In the genomic region with DNA sequence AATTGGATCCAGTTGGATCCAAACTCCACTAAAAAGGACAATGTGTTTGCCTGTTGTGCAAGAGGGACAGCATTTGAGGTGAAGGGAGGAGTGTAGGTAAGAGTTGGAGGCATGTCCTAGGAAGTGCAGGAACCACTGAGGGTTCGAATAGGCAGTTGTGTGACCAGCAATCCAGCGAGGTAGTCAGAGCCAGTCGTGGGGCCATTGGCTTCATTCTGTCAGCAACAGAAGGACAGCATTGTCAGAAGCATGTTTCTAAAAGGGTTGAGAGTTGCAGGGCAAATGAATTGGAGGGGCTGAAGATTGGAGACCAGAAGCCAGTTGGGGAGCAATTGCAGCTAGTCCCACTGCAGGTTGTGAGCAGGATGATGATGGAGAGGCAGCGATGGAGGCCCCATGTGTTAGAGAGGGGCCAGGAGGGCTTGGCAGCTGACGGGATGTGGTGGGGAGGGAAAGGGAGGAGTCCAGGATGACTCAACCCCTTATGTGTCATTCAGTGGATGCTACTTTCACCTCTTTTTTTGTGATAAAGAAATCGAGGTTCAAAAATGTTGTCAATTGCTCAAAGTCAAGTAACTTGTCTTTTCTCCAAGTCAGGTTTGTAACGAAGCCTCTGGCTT, we compare ENCODE assay signal across 19 cellular contexts.
A peak's percentile ranks its signal among the peaks of the same experiment; 100 is the strongest.
DNase-seq lines count a peak whose midpoint lies in the region; ATAC-seq, FAIRE-seq and TF ChIP-seq lines count a peak whose summit lies in the region.
"Had no signal": no experiment of that assay in that cellular context is flagged by ENCODE, and none has a peak within 500 bp of the region (broad histone marks: within the 10 kb centered on the region; RNA-seq: fewer than 3 reads in every experiment).

No MANE protein-coding gene starts in this region.

- H3K9ac ChIP-seq in DND-41 (ENCODE audit: low read depth, low read length) (no peak overlapping the region), H1 (replicated peaks in 1 of 4; ENCODE audit: extremely low read depth in 1 of 4, low read depth in 3 of 4, low read length in 3 of 4) (no peak overlapping the region)

- H3K9me3 Mint-ChIP-seq in CD8-positive, alpha-beta T cell, result no peaks in the 10 kb centered on the region
- H3K9me3 Mint-ChIP-seq: activated naive CD4-positive, alpha-beta T cell treated with anti-CD3 and anti-CD28 coated beads, Interleukin-2, amount 50 U/mL, for 72 hours had no signal

- DNase-seq in DND-41 (peak; percentile 12), EL (peak; percentile 15), NB4 (ENCODE audit: low read depth) (peak; percentile 23), H1 (ENCODE audit: low read depth in 1 of 2, low spot score in 2 of 2) (no peak), left colon (no peak), amygdala (lab: John Stamatoyannopoulos, UW) (no peak), H7 (no peak)
- no peak for DNase-seq in CD8-positive, alpha-beta T cell
- DNase-seq: activated CD4-positive, CD25-positive, alpha-beta regulatory T cell; body of pancreas; cortex of kidney; gastrocnemius medialis; NCI-H1694 treated with DMSO at 0.1 percent for 48 hours; NCI-H510A; stimulated activated naive CD4-positive, alpha-beta T cell; tibial artery had no signal

- H2BK5ac ChIP-seq in H1 (ENCODE audit: low read depth, low read length), result no peak overlapping the region

- ATAC-seq in DND-41 (ENCODE audit: insufficient read depth, low read depth) (peak; percentile 64), left colon (no peak)
- ATAC-seq in CD8-positive, alpha-beta T cell, result no peak
- ATAC-seq: body of pancreas, gastrocnemius medialis had no signal

- H3K27me3 ChIP-seq in DND-41 (ENCODE audit: insufficient read depth, low read length, poor library complexity) (peaks cover 18% of the 10 kb centered on the region), H1 (replicated peaks in 1 of 4; ENCODE audit: control insufficient read depth in 3 of 4, extremely low read depth in 1 of 4, insufficient read depth in 3 of 4, low read length in 3 of 4) (no peaks in the 10 kb centered on the region), H7 (ENCODE audit: control insufficient read depth, insufficient read depth, low read length) (no peaks in the 10 kb centered on the region)
- no peaks in the 10 kb centered on the region for H3K27me3 ChIP-seq in CD8-positive, alpha-beta T cell (ENCODE audit: insufficient read depth, low read length)
- H3K27me3 ChIP-seq: body of pancreas, gastrocnemius medialis had no signal

- intact Hi-C loops in left colon (cut with DNase I, micrococcal nuclease), result no loop called here
- intact Hi-C loops in CD8-positive, alpha-beta T cell (cut with DNase I, micrococcal nuclease), result no loop called here

- no peak for TF ChIP-seq RAD21 in H1 (IDR thresholded peaks at IDR 0.05 in 1 of 2, conservative IDR thresholded peaks at IDR 0.05 in 1 of 2; ENCODE audit: low read depth in 2 of 2, low read length in 2 of 2)

- TF ChIP-seq EP300 in H1 (IDR thresholded peaks at IDR 0.05; ENCODE audit: borderline replicate concordance in 1 of 2, low read depth in 2 of 2, low read length in 2 of 2), result no peak

- TF ChIP-seq CTCF in DND-41 (IDR thresholded peaks at IDR 0.05; ENCODE audit: borderline replicate concordance, extremely low read depth, low read length, poor library complexity, severe bottlenecking) (no peak), NB4 (IDR thresholded peaks at IDR 0.05; ENCODE audit: low read depth, low read length) (no peak), H1 (IDR thresholded peaks at IDR 0.05; ENCODE audit: control extremely low read depth in 1 of 3, insufficient read depth in 1 of 3, low read depth in 1 of 3, low read length in 3 of 3) (no peak)
- TF ChIP-seq CTCF in CD8-positive, alpha-beta T cell (IDR thresholded peaks at IDR 0.05), result no peak

- H3K27ac Mint-ChIP-seq in CD8-positive, alpha-beta T cell, result no peak overlapping the region
- H3K27ac Mint-ChIP-seq: activated naive CD4-positive, alpha-beta T cell treated with anti-CD3 and anti-CD28 coated beads, Interleukin-2, amount 50 U/mL, for 72 hours; B cell had no signal

- H3K4me2 ChIP-seq in DND-41 (ENCODE audit: insufficient read depth, low read length), result no peak overlapping the region
- no peak overlapping the region for H3K4me2 ChIP-seq in H1 (ENCODE audit: insufficient read depth in 1 of 2, low read depth in 2 of 2, low read length in 2 of 2)

- H3K36me3 Mint-ChIP-seq in CD8-positive, alpha-beta T cell, result no peaks in the 10 kb centered on the region
- H3K36me3 Mint-ChIP-seq: activated naive CD4-positive, alpha-beta T cell treated with anti-CD3 and anti-CD28 coated beads, Interleukin-2, amount 50 U/mL, for 72 hours had no signal

- H2BK12ac ChIP-seq in H1 (ENCODE audit: low read depth, low read length), result no peak overlapping the region

- FAIRE-seq in H1 (lab: Jason Lieb, UNC), result no peak

- H3K27ac ChIP-seq in DND-41 (ENCODE audit: low read length), result no peak overlapping the region
- H3K27ac ChIP-seq in H1 (ENCODE audit: low read depth, low read length), result no peak overlapping the region
- no peak overlapping the region for H3K27ac ChIP-seq in CD8-positive, alpha-beta T cell (ENCODE audit: low read depth, low read length)
- H3K27ac ChIP-seq: body of pancreas, gastrocnemius medialis, SJSA1, tibial artery had no signal

- H3K23me2 ChIP-seq in H1 (ENCODE audit: low read depth, low read length), result no peaks in the 10 kb centered on the region

- no peaks in the 10 kb centered on the region; the same call in 1 of the 2 replicates for H4K20me1 ChIP-seq in DND-41 (ENCODE audit: insufficient read depth, low read length)
- no peaks in the 10 kb centered on the region for H4K20me1 ChIP-seq in H1 (replicated peaks in 1 of 2; ENCODE audit: control insufficient read depth in 1 of 2, insufficient read depth in 2 of 2, low read length in 2 of 2)

- no peak overlapping the region for H3K18ac ChIP-seq in H1 (ENCODE audit: extremely low read depth, low read length)

- no peak overlapping the region for H3K14ac ChIP-seq in H1 (ENCODE audit: insufficient read length)

- H3K4me1 ChIP-seq in DND-41 (ENCODE audit: insufficient read depth, low read length), result peaks cover 2% of the 10 kb centered on the region; the same call in 1 of the 2 replicates
- H3K4me1 ChIP-seq in H1 (replicated peaks in 1 of 4; ENCODE audit: control insufficient read depth in 3 of 4, insufficient read depth in 4 of 4, low read length in 3 of 4), result no peaks in the 10 kb centered on the region
- no peaks in the 10 kb centered on the region for H3K4me1 ChIP-seq in CD8-positive, alpha-beta T cell (ENCODE audit: insufficient read depth, low read length)
- H3K4me1 ChIP-seq: body of pancreas, gastrocnemius medialis, SJSA1, tibial artery had no signal

- H3K23ac ChIP-seq in H1 (ENCODE audit: insufficient read length), result no peak overlapping the region

- H3K4ac ChIP-seq in H1 (replicated peaks; ENCODE audit: insufficient read length, low read depth, low read length), result no peak overlapping the region

- H3K9me3 ChIP-seq in DND-41 (ENCODE audit: insufficient read depth, low read length, severe bottlenecking) (no peaks in the 10 kb centered on the region), H1 (ENCODE audit: insufficient read depth in 2 of 2, low read depth in 1 of 2, low read length in 1 of 2) (no peaks in the 10 kb centered on the region)
- no peaks in the 10 kb centered on the region for H3K9me3 ChIP-seq in CD8-positive, alpha-beta T cell (ENCODE audit: low read length)
- H3K9me3 ChIP-seq: body of pancreas, gastrocnemius medialis, SJSA1, tibial artery had no signal

- H3K4me3 ChIP-seq in DND-41 (ENCODE audit: low read depth in 1 of 2, low read length in 2 of 2) (no peak overlapping the region), NB4 (ENCODE audit: low read depth, low read length) (no peak overlapping the region), H1 (ENCODE audit: extremely low read depth in 1 of 4, insufficient read depth in 2 of 4, low read depth in 3 of 4, low read length in 4 of 4) (no peak overlapping the region), H7 (ENCODE audit: insufficient read depth, low read depth, low read length) (no peak overlapping the region)
- H3K4me3 ChIP-seq in CD8-positive, alpha-beta T cell (ENCODE audit: low read depth, low read length), result no peak overlapping the region
- H3K4me3 ChIP-seq: body of pancreas, gastrocnemius medialis, SJSA1, tibial artery had no signal

- CTCF ChIA-PET in H1 (lab: Charles Lee; ENCODE audit: partially characterized antibody), result interaction anchor here (0.6 to 1.2 kb wide), 3 partner anchors 34 to 137 kb away, joined by 3 read pairs; no protein-coding TSS in a partner anchor
- CTCF ChIA-PET in CD8-positive, alpha-beta T cell (lab: Charles Lee), result no interaction called here

- no peak overlapping the region for H3K4me3 Mint-ChIP-seq in CD8-positive, alpha-beta T cell
- H3K4me3 Mint-ChIP-seq: B cell had no signal

- peaks cover 8% of the 10 kb centered on the region for H3K4me1 Mint-ChIP-seq in CD8-positive, alpha-beta T cell (ENCODE audit: low read depth)
- H3K4me1 Mint-ChIP-seq: B cell had no signal

- no peak overlapping the region for H3K56ac ChIP-seq in H1 (replicated peaks; ENCODE audit: insufficient read length, low read depth, low read length)

- H2AK5ac ChIP-seq in H1 (ENCODE audit: low read depth, low read length), result no peak overlapping the region

- H3K79me1 ChIP-seq in H1 (ENCODE audit: low read depth, low read length), result no peaks in the 10 kb centered on the region

- TF ChIP-seq POLR2A in NB4 (IDR thresholded peaks at IDR 0.05; ENCODE audit: extremely low read depth, insufficient read length) (no peak), H1 (IDR thresholded peaks at IDR 0.05; ENCODE audit: control extremely low read depth in 1 of 2, low read depth in 2 of 2, low read length in 2 of 2) (no peak)

- H2BK120ac ChIP-seq in H1 (replicated peaks; ENCODE audit: low read depth, low read length), result no peak overlapping the region

- 97% methylated on average over 7 of the region's 7 CpGs; no CpG with 5 or more reads in 1 of the 2 experiments for WGBS in H1 (ENCODE audit: extremely low coverage in 1 of 2, insufficient coverage in 1 of 2, insufficient read length in 1 of 2, insufficient replicate concordance in 2 of 2, low coverage in 1 of 2, low lambda C conversion rate in 2 of 2, missing lambda C conversion rate in 1 of 2), 2 experiments

- no peak overlapping the region for H2BK15ac ChIP-seq in H1 (ENCODE audit: low read length)

- H3K79me2 ChIP-seq in DND-41 (ENCODE audit: insufficient read depth, low read length) (no peaks in the 10 kb centered on the region), H1 (ENCODE audit: control insufficient read depth in 1 of 2, insufficient read depth in 2 of 2, low read length in 2 of 2) (no peaks in the 10 kb centered on the region)

- H3K36me3 ChIP-seq in DND-41 (ENCODE audit: insufficient read depth, low read length) (no peaks in the 10 kb centered on the region), H1 (ENCODE audit: control insufficient read depth in 2 of 4, insufficient read depth in 4 of 4, low read length in 3 of 4) (no peaks in the 10 kb centered on the region), H7 (replicated peaks; ENCODE audit: control insufficient read depth, insufficient read depth, low read length) (no peaks in the 10 kb centered on the region)
- no peaks in the 10 kb centered on the region for H3K36me3 ChIP-seq in CD8-positive, alpha-beta T cell (ENCODE audit: insufficient read depth, low read length)
- H3K36me3 ChIP-seq: gastrocnemius medialis, SJSA1, tibial artery had no signal

- H2AFZ ChIP-seq in DND-41 (ENCODE audit: low read depth, low read length) (no peak overlapping the region), H1 (ENCODE audit: low read length) (0 out of 2 replicates have a peak overlapping the region, but pooled peaks have one; percentile 17)

- H3K27me3 Mint-ChIP-seq in CD8-positive, alpha-beta T cell (ENCODE audit: low read depth), result peaks cover 19% of the 10 kb centered on the region

- no peak overlapping the region for H2BK20ac ChIP-seq in H1 (ENCODE audit: low read length)

- no peak overlapping the region for H4K8ac ChIP-seq in H1 (ENCODE audit: extremely low read depth, insufficient read depth, low read length)

- POLR2A ChIA-PET in H1 (lab: Charles Lee; ENCODE audit: partially characterized antibody), result interaction anchor here (1.1 kb wide), 1 partner anchor 98 kb away, joined by 3 read pairs; no protein-coding TSS in a partner anchor
- POLR2A ChIA-PET in CD8-positive, alpha-beta T cell (lab: Charles Lee), result no interaction called here

- H4K91ac ChIP-seq in H1 (replicated peaks; ENCODE audit: insufficient read length, low read length), result no peak overlapping the region

- no peak overlapping the region for H4K5ac ChIP-seq in H1 (ENCODE audit: insufficient read length, low read depth, low read length)

Comparison
In these comparisons a context has a peak if more than half of its experiments do, and no peak if none do; other contexts are left out.
1. DNase-seq: peak in DND-41 (single experiment), EL (single experiment) and NB4 (single experiment); none in H1 (0 of 2), left colon (0 of 2), amygdala (0 of 56), H7 (single experiment) and CD8-positive, alpha-beta T cell (0 of 7).